ENCODE assay signal across 8 cellular contexts in the genomic region with DNA sequence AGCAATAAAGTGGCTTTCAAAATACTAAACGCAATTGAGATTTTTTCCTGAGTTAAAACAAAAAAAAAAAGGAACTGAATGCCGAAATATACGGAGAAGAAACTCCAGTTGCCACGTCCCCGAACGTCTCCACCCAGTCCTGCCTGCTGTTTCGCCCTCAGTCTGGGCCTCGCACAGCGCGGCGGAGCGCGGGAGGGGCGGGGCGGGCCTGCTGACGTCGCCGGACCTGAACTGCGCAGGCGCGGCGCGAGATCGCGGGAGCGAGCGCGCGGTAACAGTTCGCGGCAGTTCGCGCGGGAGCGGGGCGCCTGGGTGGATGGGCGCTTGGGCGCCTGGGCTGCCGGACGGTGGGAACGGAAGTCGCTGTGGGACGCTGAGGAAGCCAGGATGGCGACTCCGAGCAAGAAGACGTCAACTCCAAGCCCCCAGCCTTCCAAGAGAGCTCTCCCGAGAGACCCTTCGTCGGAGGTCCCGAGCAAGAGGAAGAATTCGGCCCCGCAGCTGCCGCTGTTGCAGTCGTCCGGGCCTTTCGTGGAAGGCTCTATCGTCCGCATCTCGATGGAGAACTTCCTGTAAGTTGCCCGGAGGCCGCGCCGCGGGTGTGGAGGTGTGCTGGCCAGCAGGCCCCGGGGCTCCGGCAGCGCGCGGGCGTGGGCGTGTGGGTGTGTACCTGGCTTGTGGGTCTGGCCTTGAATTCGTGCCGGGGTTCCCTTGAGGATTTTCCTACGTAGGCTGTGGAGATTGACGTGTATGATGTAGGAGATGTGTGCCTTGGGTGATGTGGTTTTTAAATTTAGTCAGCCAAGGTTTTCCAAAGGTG. TPM values are rescaled to one million over a fixed set of nuclear protein-coding genes. Genes with fewer than 3 reads are reported as not detected.
DNase-seq lines count a peak whose midpoint lies in the region; ATAC-seq and TF ChIP-seq lines count a peak whose summit lies in the region.

A gene (plus strand): TSS at position 287 of the 820 bp plus-strand sequence. CDS start 101 bp downstream, at position 388.

- in situ Hi-C loops in T47D (cut with HindIII; ENCODE audit: low pct_unique_long_range_greater_than_20kb, low sequenced_read_pairs) = no loop called here

- H3K4me1 ChIP-seq in iPS-18a (ENCODE audit: control insufficient read depth, low read depth, low read length) (peaks cover 10% of the 10 kb centered on the region), skeletal muscle satellite cell (ENCODE audit: control insufficient read depth, insufficient read depth, low read length) (peaks cover 72% of the 10 kb centered on the region)

- DNase-seq in AG04449 (ENCODE audit: low read depth, low spot score) (no peak), NCI-H2196 treated with DMSO at 0.1 percent for 48 hours (lab: John Stamatoyannopoulos, UW; ENCODE audit: unreplicated experiment) (peak; percentile 84), T47D (ENCODE audit: low read depth in 1 of 2, low spot score in 1 of 2) (peak; percentile 69 to 93)

- H3K27ac ChIP-seq in VCaP = peak within 1 kb of the TSS; percentile 89
- peak within 1 kb of the TSS; percentile 43 for H3K27ac ChIP-seq in iPS-18a (ENCODE audit: low read length)

- H3K9ac ChIP-seq in iPS-18a (ENCODE audit: low read length) = peak within 1 kb of the TSS; percentile 87
- H3K9ac ChIP-seq in skeletal muscle satellite cell (ENCODE audit: low read depth, low read length) = peak within 1 kb of the TSS; percentile 99

- POLR2A ChIA-PET in AG04449 (lab: Yijun Ruan, JAX) = interaction anchor here (0.8 to 1.3 kb wide), 2 partner anchors 283 to 524 kb away, joined by 3 to 7 read pairs; no protein-coding TSS in a partner anchor

- ATAC-seq in GM18907 (IDR thresholded peaks at IDR 0.05; ENCODE audit: unreplicated experiment) = peak; percentile 86
- ATAC-seq in HG03139 (IDR thresholded peaks at IDR 0.05; ENCODE audit: unreplicated experiment) = peak; percentile 82

- H3K36me3 ChIP-seq in iPS-18a (ENCODE audit: control insufficient read depth, low read depth, low read length) (peaks cover 17% of the 10 kb centered on the region), skeletal muscle satellite cell (ENCODE audit: insufficient read depth, low read length) (peaks cover 24% of the 10 kb centered on the region)

- H3K9me3 ChIP-seq in iPS-18a (ENCODE audit: control insufficient read depth, low read depth, low read length) (no peaks in the 10 kb centered on the region), skeletal muscle satellite cell (replicated peaks; ENCODE audit: low read length) (no peaks in the 10 kb centered on the region)

- no peak for TF ChIP-seq CTCF in AG04449 (IDR thresholded peaks at IDR 0.05; ENCODE audit: insufficient read depth, low read length, missing control alignments)
- no peak for TF ChIP-seq CTCF in VCaP (conservative IDR thresholded peaks at IDR 0.05)

- H3K4me2 ChIP-seq in skeletal muscle satellite cell (ENCODE audit: low read length) = peak within 1 kb of the TSS; percentile 94

- H3K27me3 ChIP-seq in iPS-18a (ENCODE audit: control insufficient read depth, insufficient read depth, low read length) = peaks cover 11% of the 10 kb centered on the region
- H3K27me3 ChIP-seq in skeletal muscle satellite cell (ENCODE audit: control insufficient read depth, insufficient read depth, low read length) = no peaks in the 10 kb centered on the region

- H3K4me3 ChIP-seq in AG04449 (ENCODE audit: low read depth, low read length) = peak within 1 kb of the TSS; percentile 87
- H3K4me3 ChIP-seq in iPS-18a (ENCODE audit: low read length) = peak within 1 kb of the TSS; percentile 90
- peak within 1 kb of the TSS; percentile 96 for H3K4me3 ChIP-seq in skeletal muscle satellite cell (ENCODE audit: low read length)

- CTCF ChIA-PET in AG04449 (lab: Yijun Ruan, JAX) = interaction anchor here (1.2 to 4.1 kb wide), 3 partner anchors 28 to 147 kb away, joined by 3 to 20 read pairs (median 4); no protein-coding TSS in a partner anchor

RNA-seq across cellular contexts. Expression of the gene that starts here (rescaled TPM):
- 17.3 and 19.3 TPM in 2 replicates for total RNA-seq in skeletal muscle satellite cell (2012; rRNA removed)
